ENCODE assay signal across 8 cellular contexts in the genomic region with DNA sequence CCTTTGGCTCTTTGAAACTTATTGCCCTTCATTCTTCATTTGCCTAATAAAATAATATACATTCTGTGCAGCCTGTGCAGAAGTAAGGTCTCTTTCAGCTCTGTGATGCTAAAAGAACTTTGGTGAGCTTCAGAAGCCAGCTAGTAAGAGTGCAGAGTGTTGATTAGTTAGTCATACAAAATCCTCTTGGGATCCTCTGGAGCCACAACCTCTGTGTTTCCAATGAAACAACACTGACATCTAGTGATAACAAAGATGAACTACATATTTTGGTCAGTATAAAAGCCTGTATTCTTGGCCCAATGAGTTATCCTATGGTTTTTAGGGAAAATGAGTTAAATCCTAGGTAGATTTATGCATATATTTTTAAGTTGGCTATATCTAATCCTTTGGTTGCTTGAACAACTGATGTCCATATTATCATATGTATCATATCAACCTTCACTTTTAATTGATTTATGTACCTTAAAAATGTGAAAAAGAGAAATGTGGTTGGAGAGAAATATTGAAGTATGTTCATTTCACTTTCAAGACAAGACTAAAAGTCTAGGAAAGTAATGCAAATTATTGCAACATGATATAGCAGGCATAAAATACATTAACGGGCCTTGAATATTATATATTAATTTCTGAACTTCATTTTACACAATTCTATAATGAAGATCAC.
A peak's percentile ranks its signal among the peaks of the same experiment; 100 is the strongest.
DNase-seq lines count a peak whose midpoint lies in the region; ATAC-seq, FAIRE-seq and TF ChIP-seq lines count a peak whose summit lies in the region.

No MANE protein-coding gene starts in this region.

- H3K4me1 ChIP-seq in OCI-LY1 (ENCODE audit: insufficient read depth, low read length, severe bottlenecking): no peaks in the 10 kb centered on the region

- no peak overlapping the region for H3K27ac ChIP-seq in OCI-LY1 (ENCODE audit: low read depth, low read length, poor library complexity, severe bottlenecking)

- peak; percentile 71 for TF ChIP-seq CTCF in OCI-LY1 (IDR thresholded peaks at IDR 0.05; ENCODE audit: low read length)

- H3K79me2 ChIP-seq in OCI-LY1 (ENCODE audit: insufficient read depth, low read length): no peaks in the 10 kb centered on the region

- no peaks in the 10 kb centered on the region for H3K9me3 ChIP-seq in OCI-LY1 (ENCODE audit: low read length)

- FAIRE-seq in G401.6 (lab: Jason Lieb, UNC) (peak; percentile 82), HTR-8/SVneo (lab: Jason Lieb, UNC) (no peak)

- H4K20me1 ChIP-seq in OCI-LY1 (ENCODE audit: insufficient read depth, low read length): no peaks in the 10 kb centered on the region

- no peaks in the 10 kb centered on the region for H3K27me3 ChIP-seq in OCI-LY1 (ENCODE audit: insufficient read depth, low read length)

- peak; percentile 41 for DNase-seq in HTR-8/SVneo (ENCODE audit: insufficient read length, low spot score)
- DNase-seq in dermis microvascular lymphatic vessel endothelial cell (ENCODE audit: low read depth in 2 of 2): peak; percentile 31 to 57
- DNase-seq in medulla oblongata (ENCODE audit: extremely low spot score): peak; percentile 72
- DNase-seq in activated T-cell treated with anti-CD3 and anti-CD28 coated beads for 4 hours: no peak
- no peak for DNase-seq in stimulated activated CD4-positive, alpha-beta T cell treated with anti-CD3 and anti-CD28 coated beads, Interleukin-4, amount 100 ng/mL, for 24 hours

- no peak overlapping the region for H3K9ac ChIP-seq in OCI-LY1 (ENCODE audit: low read length)

- no peak overlapping the region for H3K4me2 ChIP-seq in OCI-LY1 (ENCODE audit: low read length)

- no peak overlapping the region for H2AFZ ChIP-seq in OCI-LY1 (ENCODE audit: low read length)

- H3F3A ChIP-seq in OCI-LY1 (ENCODE audit: insufficient read depth, low read length): no peaks in the 10 kb centered on the region

- H3K36me3 ChIP-seq in OCI-LY1 (ENCODE audit: insufficient read depth, low read length): no peaks in the 10 kb centered on the region

- peak; percentile 72 for ATAC-seq in GM21515 (IDR thresholded peaks at IDR 0.05; ENCODE audit: unreplicated experiment)

- no peaks in the 10 kb centered on the region for H3K9me2 ChIP-seq in OCI-LY1 (ENCODE audit: low read depth, low read length)

- H3K4me3 ChIP-seq in OCI-LY1 (ENCODE audit: low read depth, low read length, poor library complexity, severe bottlenecking): no peak overlapping the region

Comparison
In these comparisons a context has a peak if more than half of its experiments do, and no peak if none do; other contexts are left out.
1. DNase-seq: peak in HTR-8/SVneo (single experiment), dermis microvascular lymphatic vessel endothelial cell (2 of 2) and medulla oblongata (single experiment); none in activated T-cell treated with anti-CD3 and anti-CD28 coated beads for 4 hours (single experiment) and stimulated activated CD4-positive, alpha-beta T cell treated with anti-CD3 and anti-CD28 coated beads, Interleukin-4, amount 100 ng/mL, for 24 hours (single experiment).